11 cellular contexts compared by ENCODE assay signal in genomic region chr10:29659770-29660097, GRCh38. TPM values are rescaled to one million over a fixed set of nuclear protein-coding genes. Genes with fewer than 3 reads are reported as not detected.
DNase-seq lines count a peak whose midpoint lies in the region; ATAC-seq and TF ChIP-seq lines count a peak whose summit lies in the region.
"Had no signal": no experiment of that assay in that cellular context is flagged by ENCODE, and none has a peak within 500 bp of the region (broad histone marks: within the 10 kb centered on the region; RNA-seq: fewer than 3 reads in every experiment).

No MANE protein-coding gene starts in this region.

- H3K4me3 Mint-ChIP-seq in activated CD4-positive, alpha-beta T cell treated with anti-CD3 and anti-CD28 coated beads, Interleukin-2, amount 10 ng/mL, durations not matched to agents 7 days and 5 days: no peak overlapping the region
- H3K4me3 Mint-ChIP-seq in type B pancreatic cell: no peak overlapping the region
- H3K4me3 Mint-ChIP-seq: GM23338; stimulated activated memory B cell treated with anti-CD40 and anti-IgM and Interleukin-4, amounts not matched to agents 10 μg/mL and 1 μg/mL and 100 μg/mL, for 72 hours had no signal

- peaks cover 4% of the 10 kb centered on the region for H3K27me3 Mint-ChIP-seq in activated CD4-positive, alpha-beta T cell treated with anti-CD3 and anti-CD28 coated beads, Interleukin-2, amount 10 ng/mL, durations not matched to agents 7 days and 5 days
- H3K27me3 Mint-ChIP-seq in type B pancreatic cell: no peaks in the 10 kb centered on the region
- H3K27me3 Mint-ChIP-seq: memory B cell; stimulated activated memory B cell treated with anti-CD40 and anti-IgM and Interleukin-4, amounts not matched to agents 10 μg/mL and 1 μg/mL and 100 μg/mL, for 72 hours had no signal

- H3K27me3 ChIP-seq in brain microvascular endothelial cell (replicated peaks) (no peaks in the 10 kb centered on the region), muscle layer of duodenum (ENCODE audit: low read depth, low read length) (no peaks in the 10 kb centered on the region)

- TF ChIP-seq CTCF in brain microvascular endothelial cell (IDR thresholded peaks at IDR 0.05; ENCODE audit: low read depth, low read length, missing control alignments) (no peak), type B pancreatic cell (conservative IDR thresholded peaks at IDR 0.05) (no peak)

- CTCF ChIA-PET in activated CD4-positive, alpha-beta T cell treated with anti-CD3 and anti-CD28 coated beads, Interleukin-2, amount 10 ng/mL, durations not matched to agents 7 days and 5 days (lab: Charles Lee): interaction anchor here (1.6 kb wide), 1 partner anchor 60 kb away, joined by 4 read pairs; no protein-coding TSS in a partner anchor

- DNase-seq in activated CD4-positive, alpha-beta T cell treated with anti-CD3 and anti-CD28 coated beads, Interleukin-2, amount 10 ng/mL, durations not matched to agents 7 days and 5 days: no peak
- DNase-seq in activated CD4-positive, alpha-beta T cell treated with anti-CD3 and anti-CD28 coated beads, Interleukin-2, amount 50 U/mL, for 48 hours: no peak
- no peak for DNase-seq in brain microvascular endothelial cell
- DNase-seq in type B pancreatic cell (ENCODE audit: extremely low spot score, unreplicated experiment): no peak
- no peak for DNase-seq in activated CD4-positive, CD25-positive, alpha-beta regulatory T cell treated with anti-CD3 and anti-CD28 coated beads, Interleukin-2, amount 50 U/mL, for 72 hours
- no peak for DNase-seq in NCI-H2029 treated with DMSO at 0.1 percent for 48 hours (lab: John Stamatoyannopoulos, UW)

- peak overlapping the region; percentile 97 for H3K27ac ChIP-seq in brain microvascular endothelial cell
- peak overlapping the region; percentile 43 for H3K27ac ChIP-seq in muscle layer of duodenum (ENCODE audit: low read length)

- H3K4me3 ChIP-seq in brain microvascular endothelial cell (ENCODE audit: low read depth, low read length) (no peak overlapping the region), muscle layer of duodenum (ENCODE audit: low read depth in 1 of 2, low read length in 2 of 2) (no peak overlapping the region)
- H3K4me3 ChIP-seq: GM23338 had no signal

- peaks cover 13 to 59% of the 10 kb centered on the region in 2 donors for H3K4me1 ChIP-seq in muscle layer of duodenum (ENCODE audit: control insufficient read depth in 1 of 2, insufficient read depth in 2 of 2, low read length in 2 of 2)

- peaks cover 0 to 5% of the 10 kb centered on the region in 2 donors for H3K9me3 ChIP-seq in muscle layer of duodenum (ENCODE audit: control insufficient read depth in 1 of 2, low read length in 2 of 2)

- peaks cover 29% of the 10 kb centered on the region for H3K4me1 Mint-ChIP-seq in activated CD4-positive, alpha-beta T cell treated with anti-CD3 and anti-CD28 coated beads, Interleukin-2, amount 10 ng/mL, durations not matched to agents 7 days and 5 days
- H3K4me1 Mint-ChIP-seq in type B pancreatic cell (ENCODE audit: unreplicated experiment): peaks cover 45% of the 10 kb centered on the region

- no peak for ATAC-seq in GM19463 (IDR thresholded peaks at IDR 0.05; ENCODE audit: unreplicated experiment)
- ATAC-seq: GM23338 had no signal

- POLR2A ChIA-PET in activated CD4-positive, alpha-beta T cell treated with anti-CD3 and anti-CD28 coated beads, Interleukin-2, amount 10 ng/mL, durations not matched to agents 7 days and 5 days (lab: Charles Lee): no interaction called here

- peak overlapping the region; percentile 80 for H3K27ac Mint-ChIP-seq in activated CD4-positive, alpha-beta T cell treated with anti-CD3 and anti-CD28 coated beads, Interleukin-2, amount 10 ng/mL, durations not matched to agents 7 days and 5 days
- H3K27ac Mint-ChIP-seq in type B pancreatic cell: peak overlapping the region; percentile 94
- H3K27ac Mint-ChIP-seq: memory B cell; stimulated activated memory B cell treated with anti-CD40 and anti-IgM and Interleukin-4, amounts not matched to agents 10 μg/mL and 1 μg/mL and 100 μg/mL, for 72 hours had no signal

- peaks cover 13% of the 10 kb centered on the region for H3K9me3 Mint-ChIP-seq in activated CD4-positive, alpha-beta T cell treated with anti-CD3 and anti-CD28 coated beads, Interleukin-2, amount 10 ng/mL, durations not matched to agents 7 days and 5 days
- H3K9me3 Mint-ChIP-seq in type B pancreatic cell: peaks cover 11% of the 10 kb centered on the region

- H3K36me3 Mint-ChIP-seq in activated CD4-positive, alpha-beta T cell treated with anti-CD3 and anti-CD28 coated beads, Interleukin-2, amount 10 ng/mL, durations not matched to agents 7 days and 5 days (ENCODE audit: low read depth): peaks cover 33% of the 10 kb centered on the region
- peaks cover 42% of the 10 kb centered on the region for H3K36me3 Mint-ChIP-seq in type B pancreatic cell
- H3K36me3 Mint-ChIP-seq: stimulated activated memory B cell treated with anti-CD40 and anti-IgM and Interleukin-4, amounts not matched to agents 10 μg/mL and 1 μg/mL and 100 μg/mL, for 72 hours had no signal

- no peaks in the 10 kb centered on the region for H3K36me3 ChIP-seq in brain microvascular endothelial cell (replicated peaks)
- H3K36me3 ChIP-seq in muscle layer of duodenum (ENCODE audit: control insufficient read depth in 1 of 2, insufficient read depth in 2 of 2, low read length in 2 of 2): peaks cover 10 to 13% of the 10 kb centered on the region in 2 donors

- in situ Hi-C loops in brain microvascular endothelial cell (cut with HindIII; ENCODE audit: low pct_ligation_motif_present, low sequenced_read_pairs): no loop called here

RNA-seq across cellular contexts. Expression of gene SVIL, which starts 25.0 kb away (rescaled TPM):
- total RNA-seq in activated CD4-positive, alpha-beta T cell treated with anti-CD3 and anti-CD28 coated beads, Interleukin-2, amount 10 ng/mL, durations not matched to agents 7 days and 5 days: 10 to 100 TPM; 22.6 to 26.8 TPM
- total RNA-seq in type B pancreatic cell (ENCODE audit: low replicate concordance): 171 and 195 TPM in 2 replicates
